8 cellular contexts compared by ENCODE assay signal in the genomic region with DNA sequence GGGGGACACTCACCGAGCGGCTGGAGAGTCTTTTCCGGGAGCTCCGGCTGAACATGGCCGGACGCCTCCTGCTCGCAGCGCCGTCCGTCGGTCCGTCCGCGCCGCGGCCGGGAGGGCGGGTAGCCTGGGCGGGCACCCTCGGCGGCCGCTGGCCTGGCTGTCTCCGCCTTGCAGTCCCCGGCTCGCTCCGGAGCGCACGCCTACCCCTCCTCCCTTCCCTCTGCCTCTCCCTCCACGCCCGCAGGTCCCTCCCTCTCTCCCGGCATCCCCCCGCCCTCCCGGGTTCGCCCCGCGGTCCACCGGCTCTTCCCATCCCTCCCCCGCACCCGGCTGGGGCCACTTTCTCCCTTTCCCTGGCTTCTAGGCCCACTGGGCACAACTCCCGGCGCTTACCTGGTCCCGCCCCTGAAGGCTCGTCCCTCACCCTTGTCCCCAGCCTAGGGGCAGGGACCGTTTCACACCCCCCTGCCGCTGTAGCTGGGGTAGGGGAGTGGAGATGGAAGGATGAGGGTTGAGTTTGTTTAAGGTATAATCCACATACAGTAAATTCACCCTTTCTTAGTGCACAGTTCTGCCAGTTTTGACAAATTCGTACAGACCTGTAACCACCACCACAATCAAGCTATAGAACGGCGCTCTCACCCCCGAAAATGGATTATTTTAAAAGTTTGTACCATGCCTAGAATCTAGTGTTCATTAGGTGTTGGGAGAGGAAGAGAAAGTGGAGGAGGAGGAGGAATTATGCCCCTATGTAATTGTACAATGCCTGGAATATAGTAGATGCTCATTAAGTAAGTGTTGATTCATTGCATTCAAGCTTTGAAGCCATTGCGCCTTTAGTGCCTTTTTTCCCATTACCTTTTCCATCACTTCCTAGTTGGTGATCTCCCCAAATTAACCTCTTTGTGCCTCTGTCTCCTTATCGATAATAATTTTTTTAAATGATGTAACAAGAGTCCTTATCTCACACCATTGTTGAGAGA.
DNase-seq lines count a peak whose midpoint lies in the region; ATAC-seq and TF ChIP-seq lines count a peak whose summit lies in the region.

No MANE protein-coding gene starts in this region.

- H3K4me3 ChIP-seq in GM08714 (ENCODE audit: low read length) (peak overlapping the region; percentile 12; the same call in 1 of the 2 replicates), Peyer's patch (peak overlapping the region; percentile 28 to 54 (median 36))

- peak overlapping the region in 1 of 4 donors; percentile 31 for H3K27ac ChIP-seq in Peyer's patch

- TF ChIP-seq POLR2A in Peyer's patch (IDR thresholded peaks at IDR 0.05), result no peak

- H3K9me3 Mint-ChIP-seq in glutamatergic neuron (ENCODE audit: unreplicated experiment), result peaks cover 4% of the 10 kb centered on the region

- H3K27ac Mint-ChIP-seq in glutamatergic neuron (ENCODE audit: unreplicated experiment), result no peak overlapping the region

- ATAC-seq in GM19023 (IDR thresholded peaks at IDR 0.05; ENCODE audit: unreplicated experiment) (no peak), GM18909 (IDR thresholded peaks at IDR 0.05; ENCODE audit: poor library complexity, unreplicated experiment) (no peak)

- no peaks in the 10 kb centered on the region for H3K9me3 ChIP-seq in Peyer's patch

- H3K36me3 ChIP-seq in Peyer's patch, result no peaks in the 10 kb centered on the region

- peak overlapping the region; percentile 30 for H3K4me3 Mint-ChIP-seq in glutamatergic neuron (ENCODE audit: unreplicated experiment)

- peaks cover 0 to 6% (median 0%) of the 10 kb centered on the region in 4 donors for H3K4me1 ChIP-seq in Peyer's patch

- TF ChIP-seq CTCF in Peyer's patch (IDR thresholded peaks at IDR 0.05), result no peak
- no peak for TF ChIP-seq CTCF in glutamatergic neuron (IDR thresholded peaks at IDR 0.05; ENCODE audit: partially characterized antibody, unreplicated experiment)

- no peaks in the 10 kb centered on the region for H3K4me1 Mint-ChIP-seq in glutamatergic neuron (ENCODE audit: low read depth, unreplicated experiment)

- no peak for DNase-seq in Peyer's patch
- peak; percentile 79 for DNase-seq in glutamatergic neuron
- peak; percentile 31 for DNase-seq in renal cortical epithelial cell (ENCODE audit: low read depth)
- DNase-seq in ureter (ENCODE audit: low spot score), result no peak
- no peak for DNase-seq in activated CD4-positive, alpha-beta T cell treated with anti-CD3 and anti-CD28 coated beads, Interleukin-2, amount 50 U/mL, for 48 hours

- H3K27me3 Mint-ChIP-seq in glutamatergic neuron (ENCODE audit: unreplicated experiment), result no peaks in the 10 kb centered on the region

- no peaks in the 10 kb centered on the region for H3K36me3 Mint-ChIP-seq in glutamatergic neuron (ENCODE audit: unreplicated experiment)

- H3K27me3 ChIP-seq in Peyer's patch, result peaks cover 0 to 4% of the 10 kb centered on the region in 2 donors

Comparison
In these comparisons a context has a peak if more than half of its experiments do, and no peak if none do; other contexts are left out.
1. DNase-seq: peak in glutamatergic neuron (single experiment) and renal cortical epithelial cell (single experiment); none in Peyer's patch (0 of 3), ureter (single experiment) and activated CD4-positive, alpha-beta T cell treated with anti-CD3 and anti-CD28 coated beads, Interleukin-2, amount 50 U/mL, for 48 hours (0 of 2).